25 cellular contexts compared by ENCODE assay signal in the genomic region with DNA sequence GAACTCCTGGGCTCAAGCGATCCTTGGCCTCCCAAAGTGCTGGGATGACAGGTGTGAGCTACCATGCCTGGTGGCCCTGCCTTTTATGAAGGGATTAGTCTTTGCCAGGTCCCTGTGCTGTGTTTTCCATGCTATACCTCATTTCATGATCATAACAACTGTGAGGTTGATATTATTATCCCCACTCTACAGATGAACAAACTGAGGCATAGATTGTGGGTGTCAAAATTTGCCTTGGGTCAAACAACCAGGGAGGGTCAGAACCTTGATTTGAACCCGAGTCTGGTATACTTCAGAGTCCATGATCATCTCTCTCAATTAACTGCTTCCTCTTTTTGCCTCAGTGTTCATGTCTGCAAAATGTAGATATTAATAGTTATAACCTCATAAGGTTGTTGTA. TPM values are rescaled to one million over a fixed set of nuclear protein-coding genes. Genes with fewer than 3 reads are reported as not detected.
"Had no signal": no experiment of that assay in that cellular context is flagged by ENCODE, and none has a peak within 500 bp of the region (broad histone marks: within the 10 kb centered on the region; RNA-seq: fewer than 3 reads in every experiment).

No MANE protein-coding gene starts in this region.

- H3K27me3 Mint-ChIP-seq: activated CD4-positive, alpha-beta T cell treated with anti-CD3 and anti-CD28 coated beads, Interleukin-2, amount 10 ng/mL, durations not matched to agents 7 days and 5 days; activated CD8-positive, alpha-beta T cell treated with anti-CD3 and anti-CD28 coated beads for 36 hours; activated naive CD8-positive, alpha-beta T cell treated with anti-CD3 and anti-CD28 coated beads for 36 hours; naive B cell had no signal

- DNase-seq: activated CD4-positive, alpha-beta T cell treated with anti-CD3 and anti-CD28 coated beads, Interleukin-2, amount 10 ng/mL, durations not matched to agents 7 days and 5 days; activated CD8-positive, alpha-beta T cell treated with anti-CD3 and anti-CD28 coated beads for 36 hours; activated naive CD4-positive, alpha-beta T cell treated with Interleukin-2 at 50 U/mL for 16 hours; activated naive CD8-positive, alpha-beta T cell treated with anti-CD3 and anti-CD28 coated beads for 36 hours; activated T-cell treated with anti-CD3 and anti-CD28 coated beads, Interleukin-2, amount 50 U/mL, for 1 hour; central memory CD4-positive, alpha-beta T cell; effector memory CD4-positive, alpha-beta T cell; foreskin melanocyte; glutamatergic neuron; immature natural killer cell; naive B cell; ovary; psoas muscle; stimulated activated CD4-positive, alpha-beta T cell treated with anti-CD3 and anti-CD28 coated beads, Interleukin-4, amount 100 ng/mL, for 24 hours; stomach; transverse colon had no signal

- H3K4me3 Mint-ChIP-seq: activated CD4-positive, alpha-beta T cell treated with anti-CD3 and anti-CD28 coated beads, Interleukin-2, amount 10 ng/mL, durations not matched to agents 7 days and 5 days had no signal

- FAIRE-seq: astrocyte, colon, urothelium cell line had no signal

- ATAC-seq: activated CD8-positive, alpha-beta T cell treated with anti-CD3 and anti-CD28 coated beads for 36 hours; esophagus mucosa; left lobe of liver; psoas muscle had no signal

- H3K4me3 ChIP-seq: hepatocyte, lung, ovary, psoas muscle, right atrium auricular region, stomach, transverse colon had no signal

- H3K9me3 Mint-ChIP-seq: activated CD4-positive, alpha-beta T cell treated with anti-CD3 and anti-CD28 coated beads, Interleukin-2, amount 10 ng/mL, durations not matched to agents 7 days and 5 days; activated CD8-positive, alpha-beta T cell treated with anti-CD3 and anti-CD28 coated beads for 36 hours; activated naive CD8-positive, alpha-beta T cell treated with anti-CD3 and anti-CD28 coated beads for 36 hours; immature natural killer cell; naive B cell had no signal

- H3K27ac Mint-ChIP-seq: activated CD4-positive, alpha-beta T cell treated with anti-CD3 and anti-CD28 coated beads, Interleukin-2, amount 10 ng/mL, durations not matched to agents 7 days and 5 days; activated CD8-positive, alpha-beta T cell treated with anti-CD3 and anti-CD28 coated beads for 36 hours; activated naive CD8-positive, alpha-beta T cell treated with anti-CD3 and anti-CD28 coated beads for 36 hours had no signal

RNA-seq across cellular contexts. Expression of a gene that starts 29.4 kb away (rescaled TPM):
- total RNA-seq: stomach, temporal lobe had no signal
